Comparison of ENCODE assay signal across 8 cellular contexts in the genomic region with DNA sequence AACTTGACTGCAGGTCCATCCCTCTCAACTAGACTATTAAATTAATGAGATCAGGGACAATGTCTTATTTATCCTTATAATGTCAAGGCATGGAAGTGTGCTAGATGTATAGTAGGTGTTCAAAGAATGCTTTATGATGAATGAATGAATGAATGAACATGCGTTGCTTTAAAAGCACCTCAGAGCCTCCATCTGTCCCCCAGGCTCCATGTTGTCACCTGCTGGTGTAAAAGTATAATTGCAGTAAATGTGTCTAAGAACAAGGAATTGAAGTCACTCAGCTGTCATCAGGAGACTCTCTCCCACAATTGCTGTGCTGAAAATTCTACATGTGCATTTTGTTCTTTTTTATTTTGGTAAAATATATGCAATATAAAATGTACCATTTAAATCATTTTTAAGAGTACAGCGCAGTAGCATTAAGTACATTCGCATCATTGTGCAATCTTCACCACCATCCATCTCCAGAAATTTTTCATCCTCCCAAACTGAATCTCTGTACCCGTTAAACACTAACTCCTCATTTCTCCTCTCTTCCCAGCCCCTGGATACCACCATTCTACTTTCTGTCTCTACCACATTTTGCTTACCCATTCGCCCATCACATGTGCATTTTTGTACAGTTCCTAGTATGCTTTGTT. TPM values are rescaled to one million over a fixed set of nuclear protein-coding genes. Genes with fewer than 3 reads are reported as not detected.
A peak's percentile ranks its signal among the peaks of the same experiment; 100 is the strongest.
DNase-seq lines count a peak whose midpoint lies in the region; ATAC-seq, FAIRE-seq and TF ChIP-seq lines count a peak whose summit lies in the region.

No MANE protein-coding gene starts in this region.

- DNase-seq in A172 (ENCODE audit: low spot score) (peak; percentile 22), GM12891 (ENCODE audit: insufficient read length, low spot score) (no peak), RKO (ENCODE audit: low spot score) (peak; percentile 52), glomerular visceral epithelial cell (ENCODE audit: extremely low spot score) (peak; percentile 6), GM03348 (ENCODE audit: low spot score) (no peak)

- ATAC-seq in GM19035 (IDR thresholded peaks at IDR 0.05; ENCODE audit: unreplicated experiment) = no peak
- ATAC-seq in HG03439 (IDR thresholded peaks at IDR 0.05; ENCODE audit: unreplicated experiment) = no peak
- no peak for ATAC-seq in HG02588 (IDR thresholded peaks at IDR 0.05; ENCODE audit: unreplicated experiment)

- TF ChIP-seq POLR2A in GM12891 (IDR thresholded peaks at IDR 0.05; ENCODE audit: low read depth, low read length) = no peak

- peak; percentile 80 for FAIRE-seq in GM12891 (lab: Jason Lieb, UNC)

TF ChIP-seq in GM12891, 5 proteins besides CTCF, POLR2A, EP300 and RAD21:
- no peak for TF ChIP-seq POU2F2 (IDR thresholded peaks at IDR 0.05; ENCODE audit: low read depth, low read length)
- no peak for TF ChIP-seq SPI1 (IDR thresholded peaks at IDR 0.05; ENCODE audit: low read depth, low read length)
- no peak for TF ChIP-seq POLR2AphosphoS5 (IDR thresholded peaks at IDR 0.05; ENCODE audit: low read depth, low read length)
- TF ChIP-seq TAF1 (IDR thresholded peaks at IDR 0.05; ENCODE audit: low read depth, low read length) = no peak
- TF ChIP-seq PAX5 (IDR thresholded peaks at IDR 0.05; ENCODE audit: insufficient read depth, low read length, severe bottlenecking) = no peak

RNA-seq across cellular contexts. Expression of a gene that starts 52.6 kb away (rescaled TPM):
- total RNA-seq in A172 (2014; rRNA removed; shearing (Covaris generic)) = 1.6 and 3.5 TPM in 2 replicates
- 0.14 TPM for polyA plus RNA-seq in GM12891 (2012; ENCODE audit: low read depth, missing spikeins)

Comparison
In these comparisons a context has a peak if more than half of its experiments do, and no peak if none do; other contexts are left out.
1. DNase-seq: peak in A172 (single experiment), RKO (single experiment) and glomerular visceral epithelial cell (single experiment); none in GM12891 (single experiment) and GM03348 (single experiment).